In genomic region chr11:117535201-117535869, GRCh38 we compare ENCODE assay signal across 11 cellular contexts.
A peak's percentile ranks its signal among the peaks of the same experiment; 100 is the strongest.
DNase-seq lines count a peak whose midpoint lies in the region; FAIRE-seq and TF ChIP-seq lines count a peak whose summit lies in the region.
"Had no signal": no experiment of that assay in that cellular context is flagged by ENCODE, and none has a peak within 500 bp of the region (broad histone marks: within the 10 kb centered on the region; RNA-seq: fewer than 3 reads in every experiment).

No MANE protein-coding gene starts in this region.

- no peak for FAIRE-seq in RCC 7860 (lab: Jason Lieb, UNC)

- peak; percentile 38 for DNase-seq in CD1c-positive myeloid dendritic cell (ENCODE audit: extremely low spot score)
- DNase-seq in NCI-H2107 treated with DMSO at 0.1 percent for 48 hours (lab: John Stamatoyannopoulos, UW; ENCODE audit: unreplicated experiment) = peak; percentile 93
- DNase-seq in epithelial cell of esophagus (ENCODE audit: low read depth) = peak; percentile 8
- DNase-seq in occipital lobe (lab: John Stamatoyannopoulos, UW) = peak; percentile 79
- no peak for DNase-seq in RCC 7860 (ENCODE audit: low spot score)
- DNase-seq in NAMALWA (ENCODE audit: low spot score) = no peak
- no peak for DNase-seq in T-helper 1 cell
- no peak for DNase-seq in ecto neural progenitor cell (ENCODE audit: low spot score)
- DNase-seq: activated T-cell treated with anti-CD3 and anti-CD28 coated beads, Interleukin-2, amount 50 U/mL, for 1 hour; effector memory CD4-positive, alpha-beta T cell had no signal

- TF ChIP-seq CTCF in epithelial cell of esophagus (IDR thresholded peaks at IDR 0.05; ENCODE audit: insufficient read depth, low read depth, low read length, missing control alignments) = no peak

- no peak overlapping the region for H3K4me3 ChIP-seq in epithelial cell of esophagus (ENCODE audit: low read length)
- H3K4me3 ChIP-seq: BLaER1 treated with 17β-estradiol and CSF1 and Interleukin-3, amounts not matched to agents 10 nM and 100 nM had no signal

Comparison
In these comparisons a context has a peak if more than half of its experiments do, and no peak if none do; other contexts are left out.
1. DNase-seq: peak in CD1c-positive myeloid dendritic cell (single experiment), NCI-H2107 treated with DMSO at 0.1 percent for 48 hours (single experiment), epithelial cell of esophagus (single experiment) and occipital lobe (single experiment); none in RCC 7860 (single experiment), NAMALWA (single experiment), T-helper 1 cell (0 of 5) and ecto neural progenitor cell (single experiment).